Comparison of ENCODE assay signal across 8 cellular contexts in genomic region chr14:96362965-96363750, GRCh38. TPM values are rescaled to one million over a fixed set of nuclear protein-coding genes. Genes with fewer than 3 reads are reported as not detected.
DNase-seq lines count a peak whose midpoint lies in the region; ATAC-seq and TF ChIP-seq lines count a peak whose summit lies in the region.

A gene with protein sequence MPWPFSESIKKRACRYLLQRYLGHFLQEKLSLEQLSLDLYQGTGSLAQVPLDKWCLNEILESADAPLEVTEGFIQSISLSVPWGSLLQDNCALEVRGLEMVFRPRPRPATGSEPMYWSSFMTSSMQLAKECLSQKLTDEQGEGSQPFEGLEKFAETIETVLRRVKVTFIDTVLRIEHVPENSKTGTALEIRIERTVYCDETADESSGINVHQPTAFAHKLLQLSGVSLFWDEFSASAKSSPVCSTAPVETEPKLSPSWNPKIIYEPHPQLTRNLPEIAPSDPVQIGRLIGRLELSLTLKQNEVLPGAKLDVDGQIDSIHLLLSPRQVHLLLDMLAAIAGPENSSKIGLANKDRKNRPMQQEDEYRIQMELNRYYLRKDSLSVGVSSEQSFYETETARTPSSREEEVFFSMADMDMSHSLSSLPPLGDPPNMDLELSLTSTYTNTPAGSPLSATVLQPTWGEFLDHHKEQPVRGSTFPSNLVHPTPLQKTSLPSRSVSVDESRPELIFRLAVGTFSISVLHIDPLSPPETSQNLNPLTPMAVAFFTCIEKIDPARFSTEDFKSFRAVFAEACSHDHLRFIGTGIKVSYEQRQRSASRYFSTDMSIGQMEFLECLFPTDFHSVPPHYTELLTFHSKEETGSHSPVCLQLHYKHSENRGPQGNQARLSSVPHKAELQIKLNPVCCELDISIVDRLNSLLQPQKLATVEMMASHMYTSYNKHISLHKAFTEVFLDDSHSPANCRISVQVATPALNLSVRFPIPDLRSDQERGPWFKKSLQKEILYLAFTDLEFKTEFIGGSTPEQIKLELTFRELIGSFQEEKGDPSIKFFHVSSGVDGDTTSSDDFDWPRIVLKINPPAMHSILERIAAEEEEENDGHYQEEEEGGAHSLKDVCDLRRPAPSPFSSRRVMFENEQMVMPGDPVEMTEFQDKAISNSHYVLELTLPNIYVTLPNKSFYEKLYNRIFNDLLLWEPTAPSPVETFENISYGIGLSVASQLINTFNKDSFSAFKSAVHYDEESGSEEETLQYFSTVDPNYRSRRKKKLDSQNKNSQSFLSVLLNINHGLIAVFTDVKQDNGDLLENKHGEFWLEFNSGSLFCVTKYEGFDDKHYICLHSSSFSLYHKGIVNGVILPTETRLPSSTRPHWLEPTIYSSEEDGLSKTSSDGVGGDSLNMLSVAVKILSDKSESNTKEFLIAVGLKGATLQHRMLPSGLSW (N-terminal part only) (minus strand): TSS chr14:96363341. CDS start chr14:96362976, 365 bp downstream.
A gene with protein sequence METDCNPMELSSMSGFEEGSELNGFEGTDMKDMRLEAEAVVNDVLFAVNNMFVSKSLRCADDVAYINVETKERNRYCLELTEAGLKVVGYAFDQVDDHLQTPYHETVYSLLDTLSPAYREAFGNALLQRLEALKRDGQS (plus strand): TSS chr14:96363526. CDS start chr14:96382248, 18,722 bp downstream.

- H3F3A ChIP-seq in smooth muscle cell (ENCODE audit: low read depth): peaks cover 14% of the 10 kb centered on the region

- peak; percentile 86 for DNase-seq in ACHN
- DNase-seq in NCI-H2227 treated with DMSO at 0.1 percent for 48 hours (lab: John Stamatoyannopoulos, UW): peak; percentile 83
- DNase-seq in mammary epithelial cell: peak; percentile 87
- DNase-seq in iPS-NIHi7 (ENCODE audit: extremely low spot score): peak; percentile 96
- peak; percentile 82 for DNase-seq in smooth muscle cell (lab: John Stamatoyannopoulos, UW; ENCODE audit: unreplicated experiment)

- H4K20me1 ChIP-seq in mammary epithelial cell (ENCODE audit: insufficient read depth, low read length) (no peaks in the 10 kb centered on the region), smooth muscle cell (ENCODE audit: low read depth) (peaks cover 78% of the 10 kb centered on the region)

- CTCF ChIA-PET in mammary epithelial cell (lab: Charles Lee; ENCODE audit: low non-redundant PET): interaction anchor here (0.7 kb wide), 1 partner anchor 389 kb away, joined by 5 read pairs; no protein-coding TSS in a partner anchor

- in situ Hi-C loops in ACHN (cut with HindIII; ENCODE audit: low pct_ligation_motif_present, low pct_unique_long_range_greater_than_20kb, low sequenced_read_pairs) (no loop called here), mammary epithelial cell (cut with MboI; ENCODE audit: low sequenced_read_pairs in 2 of 2) (no loop called here)

- no peaks in the 10 kb centered on the region for H3K36me3 ChIP-seq in mammary epithelial cell (ENCODE audit: insufficient read depth, low read length)
- no peaks in the 10 kb centered on the region for H3K36me3 ChIP-seq in smooth muscle cell (ENCODE audit: low read depth)

- dilution Hi-C loops in mammary epithelial cell (cut with HindIII; ENCODE audit: low sequenced_read_pairs): no loop called here

- TF ChIP-seq CTCF in WI38 (IDR thresholded peaks at IDR 0.05; ENCODE audit: low read depth, low read length): no peak
- no peak for TF ChIP-seq CTCF in mammary epithelial cell (conservative IDR thresholded peaks at IDR 0.05 in 1 of 2, IDR thresholded peaks at IDR 0.05 in 1 of 2; ENCODE audit: extremely low read depth in 1 of 2, insufficient read depth in 1 of 2, low read depth in 1 of 2, low read length in 2 of 2)
- TF ChIP-seq CTCF in smooth muscle cell (IDR thresholded peaks at IDR 0.05; ENCODE audit: borderline replicate concordance, insufficient read depth, poor library complexity, severe bottlenecking): no peak

- H3K79me2 ChIP-seq in mammary epithelial cell (ENCODE audit: insufficient read depth, low read length) (peaks cover 92% of the 10 kb centered on the region), smooth muscle cell (ENCODE audit: low read depth) (peaks cover 84% of the 10 kb centered on the region)

- ATAC-seq in GM18873 (IDR thresholded peaks at IDR 0.05; ENCODE audit: low FRiP score, unreplicated experiment) (peak; percentile 51), HG03135 (IDR thresholded peaks at IDR 0.05; ENCODE audit: unreplicated experiment) (peak; percentile 74)

- H3K9ac ChIP-seq in mammary epithelial cell (ENCODE audit: insufficient read depth, low read length) (peak within 1 kb of the TSS; percentile 81), smooth muscle cell (ENCODE audit: low read depth) (peak within 1 kb of the TSS; percentile 99)

- peak within 1 kb of the TSS; percentile 71 for H3K27ac ChIP-seq in mammary epithelial cell (ENCODE audit: insufficient read depth, low read depth, low read length)
- peak within 1 kb of the TSS; percentile 99 for H3K27ac ChIP-seq in smooth muscle cell (ENCODE audit: low read depth)

- no peaks in the 10 kb centered on the region for H3K9me3 ChIP-seq in mammary epithelial cell (replicated peaks; ENCODE audit: insufficient read depth, low read length)
- no peaks in the 10 kb centered on the region for H3K9me3 ChIP-seq in smooth muscle cell (replicated peaks; ENCODE audit: low read depth)

- peak within 1 kb of the TSS; percentile 95 for H3K4me3 ChIP-seq in WI38 (ENCODE audit: low read depth, low read length)
- peak within 1 kb of the TSS; percentile 74 to 95 (median 88) for H3K4me3 ChIP-seq in mammary epithelial cell (replicated peaks in 1 of 3; ENCODE audit: insufficient read depth in 1 of 3, low read depth in 2 of 3, low read length in 3 of 3)
- peak within 1 kb of the TSS; percentile 92 for H3K4me3 ChIP-seq in smooth muscle cell

- BruUV-seq in mammary epithelial cell (replicated peaks; lab: Mats Ljungman, UMichigan): no TSS peak

- peaks cover 22% of the 10 kb centered on the region for H3K4me1 ChIP-seq in mammary epithelial cell (ENCODE audit: insufficient read depth, low read length)
- peaks cover 16% of the 10 kb centered on the region for H3K4me1 ChIP-seq in smooth muscle cell (ENCODE audit: low read depth)

- no peaks in the 10 kb centered on the region for H3K27me3 ChIP-seq in mammary epithelial cell (ENCODE audit: insufficient read depth, low read length)
- H3K27me3 ChIP-seq in smooth muscle cell (ENCODE audit: low read depth): no peaks in the 10 kb centered on the region

- intact Hi-C loops in mammary epithelial cell (cut with micrococcal nuclease): loop anchor here (1.0 to 2.0 kb wide), 2 partner anchors 28 to 140 kb away; partner anchors contain the start of gene PAPOLA

- H3K4me2 ChIP-seq in mammary epithelial cell (ENCODE audit: insufficient read depth, low read depth, low read length) (peak within 1 kb of the TSS; percentile 91), smooth muscle cell (peak within 1 kb of the TSS; percentile 95)

- H2AFZ ChIP-seq in mammary epithelial cell (ENCODE audit: low read depth, low read length) (peak within 1 kb of the TSS; percentile 97), smooth muscle cell (ENCODE audit: low read depth) (peak within 1 kb of the TSS; percentile 93)

- no CpG with 5 or more reads among the region's 92 CpGs for WGBS in mammary epithelial cell (ENCODE audit: low coverage, missing lambda C conversion rate)
- WGBS in smooth muscle cell (ENCODE audit: low lambda C conversion rate): under 1% methylated on average over 73 of the region's 92 CpGs

RNA-seq across cellular contexts. Expression of the first gene that starts in this region (rescaled TPM):
- total RNA-seq in mammary epithelial cell (10 to 100 TPM; 15.6 to 21.8 TPM), smooth muscle cell (21.5 and 22.3 TPM in 2 replicates)
- polyA plus RNA-seq in mammary epithelial cell (5.6 TPM), smooth muscle cell (1.5 and 1.9 TPM in 2 replicates)
- 31.3 TPM for polyA minus RNA-seq in mammary epithelial cell

RNA-seq across cellular contexts. Expression of the second gene that starts in this region (rescaled TPM):
- total RNA-seq in mammary epithelial cell (10 to 100 TPM; 32.2 to 61.0 TPM), smooth muscle cell (35.2 and 46.6 TPM in 2 replicates)
- polyA plus RNA-seq in mammary epithelial cell (31.7 TPM), smooth muscle cell (19.7 and 21.2 TPM in 2 replicates)
- 20.7 TPM for polyA minus RNA-seq in mammary epithelial cell

Comparison
In these comparisons a context has a peak if more than half of its experiments do, and no peak if none do; other contexts are left out.
1. Peak in every context shown above with its lines: DNase-seq, ATAC-seq, H3K4me3 ChIP-seq and H3K27ac ChIP-seq.